ENCODE assay signal across 22 cellular contexts in genomic region chr4:158904815-158905214, GRCh38.
DNase-seq lines count a peak whose midpoint lies in the region; ATAC-seq and TF ChIP-seq lines count a peak whose summit lies in the region.
"Had no signal": no experiment of that assay in that cellular context is flagged by ENCODE, and none has a peak within 500 bp of the region (broad histone marks: within the 10 kb centered on the region; RNA-seq: fewer than 3 reads in every experiment).

No MANE protein-coding gene starts in this region.

- TF ChIP-seq CTCF in OCI-LY1 (IDR thresholded peaks at IDR 0.05; ENCODE audit: low read length) = no peak

- H3K36me3 Mint-ChIP-seq in activated T-cell treated with anti-CD3 and anti-CD28 coated beads, Interleukin-2, amount 50 U/mL, for 24 hours (ENCODE audit: low read depth) = peaks cover 59% of the 10 kb centered on the region
- H3K36me3 Mint-ChIP-seq in activated naive CD4-positive, alpha-beta T cell treated with anti-CD3 and anti-CD28 coated beads, Interleukin-2, amount 50 U/mL, for 72 hours = peaks cover 21 to 32% of the 10 kb centered on the region in 2 donors

- no peak for DNase-seq in activated T-cell treated with anti-CD3 and anti-CD28 coated beads, Interleukin-2, amount 50 U/mL, for 24 hours
- DNase-seq in activated T-cell treated with anti-CD3 and anti-CD28 coated beads, Interleukin-2, amount 50 U/mL, for 48 hours = no peak
- DNase-seq in left lobe of liver (ENCODE audit: low spot score) (no peak), T-helper 2 cell (no peak)
- DNase-seq in activated naive CD4-positive, alpha-beta T cell treated with anti-CD3 and anti-CD28 coated beads, Interleukin-2, amount 50 U/mL, for 72 hours (ENCODE audit: low spot score in 2 of 2) = no peak
- DNase-seq: Calu3, DMS79 treated with DMSO at 0.1 percent for 48 hours, GM23248, H7, NCI-H1048, NCI-H1417, NCI-H1694, NCI-H2029 treated with DMSO at 0.1 percent for 48 hours, NCI-H446 treated with DMSO at 0.1 percent for 48 hours, NCI-H526, NCI-H82, SK-N-SH had no signal

- no peaks in the 10 kb centered on the region for H3K36me3 ChIP-seq in OCI-LY1 (ENCODE audit: insufficient read depth, low read length)

- no peaks in the 10 kb centered on the region for H3K9me2 ChIP-seq in OCI-LY1 (ENCODE audit: low read depth, low read length)
- H3K9me2 ChIP-seq: SK-N-SH had no signal

- H4K20me1 ChIP-seq in OCI-LY1 (ENCODE audit: insufficient read depth, low read length) = no peaks in the 10 kb centered on the region

- H3K4me3 Mint-ChIP-seq in activated T-cell treated with anti-CD3 and anti-CD28 coated beads, Interleukin-2, amount 50 U/mL, for 24 hours = no peak overlapping the region
- H3K4me3 Mint-ChIP-seq: B cell had no signal

- peaks cover 52% of the 10 kb centered on the region for H3K4me1 ChIP-seq in OCI-LY1 (ENCODE audit: insufficient read depth, low read length, severe bottlenecking)

- ATAC-seq in left lobe of liver (peak; percentile 11), HG03045 (IDR thresholded peaks at IDR 0.05; ENCODE audit: unreplicated experiment) (no peak), GM21528 (IDR thresholded peaks at IDR 0.05; ENCODE audit: low FRiP score, unreplicated experiment) (no peak)
- no peak for ATAC-seq in activated naive CD4-positive, alpha-beta T cell treated with anti-CD3 and anti-CD28 coated beads, Interleukin-2, amount 50 U/mL, for 72 hours

- peaks cover 25% of the 10 kb centered on the region for H3K4me1 Mint-ChIP-seq in activated T-cell treated with anti-CD3 and anti-CD28 coated beads, Interleukin-2, amount 50 U/mL, for 24 hours (ENCODE audit: low read depth)

- peak overlapping the region; percentile 14 for H3K27ac Mint-ChIP-seq in activated T-cell treated with anti-CD3 and anti-CD28 coated beads, Interleukin-2, amount 50 U/mL, for 24 hours
- no peak overlapping the region for H3K27ac Mint-ChIP-seq in activated naive CD4-positive, alpha-beta T cell treated with anti-CD3 and anti-CD28 coated beads, Interleukin-2, amount 50 U/mL, for 72 hours
- H3K27ac Mint-ChIP-seq: B cell had no signal

- H3K9me3 ChIP-seq in OCI-LY1 (ENCODE audit: low read length) = no peaks in the 10 kb centered on the region
- H3K9me3 ChIP-seq: SK-N-SH had no signal

- no peak overlapping the region for H2AFZ ChIP-seq in OCI-LY1 (ENCODE audit: low read length)
- H2AFZ ChIP-seq: GM23248 had no signal

- H3K27me3 Mint-ChIP-seq in activated T-cell treated with anti-CD3 and anti-CD28 coated beads, Interleukin-2, amount 50 U/mL, for 24 hours = no peaks in the 10 kb centered on the region

- H3K4me3 ChIP-seq in OCI-LY1 (ENCODE audit: low read depth, low read length, poor library complexity, severe bottlenecking) = no peak overlapping the region
- H3K4me3 ChIP-seq: GM23248 had no signal

- peak overlapping the region; percentile 3; the same call in 1 of the 2 replicates for H3K4me2 ChIP-seq in OCI-LY1 (ENCODE audit: low read length)
- H3K4me2 ChIP-seq: SK-N-SH had no signal

- H3F3A ChIP-seq in OCI-LY1 (ENCODE audit: insufficient read depth, low read length) = peaks cover 6% of the 10 kb centered on the region; the same call in 1 of the 2 replicates

- no peaks in the 10 kb centered on the region for H3K27me3 ChIP-seq in OCI-LY1 (ENCODE audit: insufficient read depth, low read length)

- H3K79me2 ChIP-seq in OCI-LY1 (ENCODE audit: insufficient read depth, low read length) = no peaks in the 10 kb centered on the region

- H3K9ac ChIP-seq in OCI-LY1 (ENCODE audit: low read length) = no peak overlapping the region
- H3K9ac ChIP-seq: GM23248, SK-N-SH had no signal

- peaks cover 3% of the 10 kb centered on the region for H3K9me3 Mint-ChIP-seq in activated T-cell treated with anti-CD3 and anti-CD28 coated beads, Interleukin-2, amount 50 U/mL, for 24 hours
- no peaks in the 10 kb centered on the region for H3K9me3 Mint-ChIP-seq in activated naive CD4-positive, alpha-beta T cell treated with anti-CD3 and anti-CD28 coated beads, Interleukin-2, amount 50 U/mL, for 72 hours

- H3K27ac ChIP-seq in OCI-LY1 (ENCODE audit: low read depth, low read length, poor library complexity, severe bottlenecking) = peak overlapping the region; percentile 81
- H3K27ac ChIP-seq: 22Rv1, GM23248 had no signal
